Comparison of ENCODE assay signal across 8 cellular contexts in the genomic region with DNA sequence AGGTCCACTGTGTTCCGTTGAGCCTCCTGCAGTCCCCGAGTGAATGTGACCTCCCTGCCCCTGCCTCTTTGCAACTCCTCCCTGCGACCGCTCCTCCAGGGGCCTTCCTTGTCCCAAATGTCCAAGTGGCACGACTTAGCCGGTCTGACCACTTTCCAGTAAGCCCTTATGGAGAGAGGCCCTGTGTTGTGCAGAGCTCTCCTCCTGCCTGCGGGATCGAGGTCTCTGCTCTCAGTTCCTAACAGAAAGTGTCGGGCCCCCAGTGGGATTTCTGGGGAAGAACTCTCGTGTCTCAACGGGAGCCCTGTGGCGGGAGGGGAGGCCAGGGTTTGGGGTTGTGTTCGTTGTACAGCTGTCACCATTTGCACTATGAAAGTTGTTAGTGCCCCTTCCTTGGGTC.
A peak's percentile ranks its signal among the peaks of the same experiment; 100 is the strongest.
DNase-seq lines count a peak whose midpoint lies in the region; ATAC-seq and TF ChIP-seq lines count a peak whose summit lies in the region.

No MANE protein-coding gene starts in this region.

- DNase-seq in SK-N-SH = no peak
- no peak for DNase-seq in activated naive CD8-positive, alpha-beta T cell treated with anti-CD3 and anti-CD28 coated beads, Interleukin-2, amount 50 U/mL, for 24 hours
- no peak for DNase-seq in kidney epithelial cell (ENCODE audit: low read depth)
- DNase-seq in stimulated activated naive B cell treated with anti-CD40 and anti-IgM and Interleukin-4, amounts not matched to agents 10 μg/mL and 1 μg/mL and 100 μg/mL, for 72 hours = no peak
- DNase-seq in NCI-H146 (lab: John Stamatoyannopoulos, UW) = no peak
- no peak for DNase-seq in NCI-H524 treated with DMSO at 0.1 percent for 48 hours (lab: John Stamatoyannopoulos, UW)
- DNase-seq in NCI-H1417 treated with DMSO at 0.1 percent for 48 hours (lab: John Stamatoyannopoulos, UW) = no peak

- peaks cover 63% of the 10 kb centered on the region for H3K4me1 Mint-ChIP-seq in activated naive CD8-positive, alpha-beta T cell treated with anti-CD3 and anti-CD28 coated beads, Interleukin-2, amount 50 U/mL, for 24 hours
- peaks cover 61 to 71% of the 10 kb centered on the region in 2 donors for H3K4me1 Mint-ChIP-seq in stimulated activated naive B cell treated with anti-CD40 and anti-IgM and Interleukin-4, amounts not matched to agents 10 μg/mL and 1 μg/mL and 100 μg/mL, for 72 hours

- TF ChIP-seq RAD21 in SK-N-SH (IDR thresholded peaks at IDR 0.05; ENCODE audit: low read length) = no peak

- H3K4me2 ChIP-seq in SK-N-SH = peak overlapping the region; percentile 100

- H3K27ac Mint-ChIP-seq in activated naive CD8-positive, alpha-beta T cell treated with anti-CD3 and anti-CD28 coated beads, Interleukin-2, amount 50 U/mL, for 24 hours = peak overlapping the region; percentile 77
- H3K27ac Mint-ChIP-seq in stimulated activated naive B cell treated with anti-CD40 and anti-IgM and Interleukin-4, amounts not matched to agents 10 μg/mL and 1 μg/mL and 100 μg/mL, for 72 hours = no peak overlapping the region

- H3K4me3 ChIP-seq in SK-N-SH (ENCODE audit: low read depth in 2 of 2, low read length in 1 of 2) = peak overlapping the region; percentile 88 to 95; a peak in 3 of 4 replicates
- peak overlapping the region; percentile 62 for H3K4me3 ChIP-seq in kidney epithelial cell (ENCODE audit: low read depth, low read length)

- H3K9ac ChIP-seq in SK-N-SH = no peak overlapping the region

- peak overlapping the region in 1 of 2 experiments; percentile 100; a peak in 2 of 4 replicates for H3K27ac ChIP-seq in SK-N-SH (ENCODE audit: low read depth in 2 of 2, low read length in 1 of 2)

- WGBS in SK-N-SH (ENCODE audit: low lambda C conversion rate) = 77% methylated on average over 13 of the region's 13 CpGs

- H3K9me3 ChIP-seq in SK-N-SH = no peaks in the 10 kb centered on the region

- H3K4me3 Mint-ChIP-seq in activated naive CD8-positive, alpha-beta T cell treated with anti-CD3 and anti-CD28 coated beads, Interleukin-2, amount 50 U/mL, for 24 hours = peak overlapping the region; percentile 89
- peak overlapping the region; percentile 47 to 78 for H3K4me3 Mint-ChIP-seq in stimulated activated naive B cell treated with anti-CD40 and anti-IgM and Interleukin-4, amounts not matched to agents 10 μg/mL and 1 μg/mL and 100 μg/mL, for 72 hours

- no peaks in the 10 kb centered on the region for H3K36me3 ChIP-seq in SK-N-SH (replicated peaks in 1 of 2; ENCODE audit: control insufficient read depth in 1 of 2, insufficient read depth in 2 of 2, low read length in 1 of 2)
- H3K36me3 ChIP-seq in kidney epithelial cell (ENCODE audit: control insufficient read depth, insufficient read depth, low read length) = no peaks in the 10 kb centered on the region

- H3K4me1 ChIP-seq in SK-N-SH (ENCODE audit: control insufficient read depth in 1 of 2, insufficient read depth in 2 of 2, low read depth in 1 of 2, low read length in 1 of 2) = peaks cover 31 to 81% of the 10 kb centered on the region in 2 experiments

- H2AFZ ChIP-seq in SK-N-SH (ENCODE audit: low read depth) = no peak overlapping the region

- peaks cover 26% of the 10 kb centered on the region for H3F3A ChIP-seq in SK-N-SH (replicated peaks; ENCODE audit: insufficient read depth)

- CTCF ChIA-PET in SK-N-SH (lab: Yijun Ruan, JAX) = interaction anchor here (0.7 to 3.5 kb wide), 25 partner anchors 12 to 120 kb away, joined by 3 to 25 read pairs (median 5); no protein-coding TSS in a partner anchor

- no peaks in the 10 kb centered on the region for H3K9me3 Mint-ChIP-seq in activated naive CD8-positive, alpha-beta T cell treated with anti-CD3 and anti-CD28 coated beads, Interleukin-2, amount 50 U/mL, for 24 hours
- H3K9me3 Mint-ChIP-seq in stimulated activated naive B cell treated with anti-CD40 and anti-IgM and Interleukin-4, amounts not matched to agents 10 μg/mL and 1 μg/mL and 100 μg/mL, for 72 hours = no peaks in the 10 kb centered on the region

- TF ChIP-seq CTCF in SK-N-SH (IDR thresholded peaks at IDR 0.05) = no peak
- no peak for TF ChIP-seq CTCF in kidney epithelial cell (IDR thresholded peaks at IDR 0.05; ENCODE audit: insufficient read depth, low read length, poor library complexity, severe bottlenecking)

- H4K20me1 ChIP-seq in SK-N-SH (ENCODE audit: insufficient read depth) = peaks cover 56% of the 10 kb centered on the region

- no peaks in the 10 kb centered on the region for H3K9me2 ChIP-seq in SK-N-SH

- no peak for TF ChIP-seq EP300 in SK-N-SH (IDR thresholded peaks at IDR 0.05; ENCODE audit: borderline replicate concordance in 1 of 2, low read depth in 1 of 2, low read length in 1 of 2)

- peaks cover 68% of the 10 kb centered on the region for H3K79me2 ChIP-seq in SK-N-SH (ENCODE audit: insufficient read depth)

- no peaks in the 10 kb centered on the region for H3K27me3 Mint-ChIP-seq in activated naive CD8-positive, alpha-beta T cell treated with anti-CD3 and anti-CD28 coated beads, Interleukin-2, amount 50 U/mL, for 24 hours
- no peaks in the 10 kb centered on the region for H3K27me3 Mint-ChIP-seq in stimulated activated naive B cell treated with anti-CD40 and anti-IgM and Interleukin-4, amounts not matched to agents 10 μg/mL and 1 μg/mL and 100 μg/mL, for 72 hours

- POLR2A ChIA-PET in SK-N-SH (lab: Yijun Ruan, JAX) = interaction anchor here (0.9 to 6.6 kb wide), 13 partner anchors 12 to 583 kb away, joined by 3 to 44 read pairs (median 6); a partner anchor contains a TSS

- H3K27me3 ChIP-seq in SK-N-SH (ENCODE audit: insufficient read depth) (no peaks in the 10 kb centered on the region), kidney epithelial cell (ENCODE audit: control insufficient read depth, insufficient read depth, low read length) (no peaks in the 10 kb centered on the region)

- H3K36me3 Mint-ChIP-seq in activated naive CD8-positive, alpha-beta T cell treated with anti-CD3 and anti-CD28 coated beads, Interleukin-2, amount 50 U/mL, for 24 hours (ENCODE audit: low read depth) = no peaks in the 10 kb centered on the region
- H3K36me3 Mint-ChIP-seq in stimulated activated naive B cell treated with anti-CD40 and anti-IgM and Interleukin-4, amounts not matched to agents 10 μg/mL and 1 μg/mL and 100 μg/mL, for 72 hours = no peaks in the 10 kb centered on the region

- no peak for ATAC-seq in SK-N-SH treated with all-trans-retinoic acid at 6 μM for 48 hours
- ATAC-seq in activated naive CD8-positive, alpha-beta T cell treated with anti-CD3 and anti-CD28 coated beads, Interleukin-2, amount 50 U/mL, for 24 hours = no peak
- no peak for ATAC-seq in stimulated activated naive B cell treated with anti-CD40 and anti-IgM and Interleukin-4, amounts not matched to agents 10 μg/mL and 1 μg/mL and 100 μg/mL, for 72 hours (replicated peaks)

TF ChIP-seq in SK-N-SH, 30 proteins besides CTCF, POLR2A, EP300 and RAD21 (continues in another document):
- TF ChIP-seq EZH2phosphoT487 (IDR thresholded peaks at IDR 0.05; ENCODE audit: borderline replicate concordance, low read depth) (no peak), SMC3 (IDR thresholded peaks at IDR 0.05; ENCODE audit: low read depth, low read length) (no peak), TAF1 (IDR thresholded peaks at IDR 0.05; ENCODE audit: borderline replicate concordance, low read depth, low read length) (no peak), NFIC (IDR thresholded peaks at IDR 0.05; ENCODE audit: borderline replicate concordance) (no peak), POLR2AphosphoS5 (IDR thresholded peaks at IDR 0.05; ENCODE audit: low read depth, low read length) (no peak), SIN3A (IDR thresholded peaks at IDR 0.05; ENCODE audit: borderline replicate concordance, low read depth, low read length) (no peak)
- TF ChIP-seq, protein P1, sequence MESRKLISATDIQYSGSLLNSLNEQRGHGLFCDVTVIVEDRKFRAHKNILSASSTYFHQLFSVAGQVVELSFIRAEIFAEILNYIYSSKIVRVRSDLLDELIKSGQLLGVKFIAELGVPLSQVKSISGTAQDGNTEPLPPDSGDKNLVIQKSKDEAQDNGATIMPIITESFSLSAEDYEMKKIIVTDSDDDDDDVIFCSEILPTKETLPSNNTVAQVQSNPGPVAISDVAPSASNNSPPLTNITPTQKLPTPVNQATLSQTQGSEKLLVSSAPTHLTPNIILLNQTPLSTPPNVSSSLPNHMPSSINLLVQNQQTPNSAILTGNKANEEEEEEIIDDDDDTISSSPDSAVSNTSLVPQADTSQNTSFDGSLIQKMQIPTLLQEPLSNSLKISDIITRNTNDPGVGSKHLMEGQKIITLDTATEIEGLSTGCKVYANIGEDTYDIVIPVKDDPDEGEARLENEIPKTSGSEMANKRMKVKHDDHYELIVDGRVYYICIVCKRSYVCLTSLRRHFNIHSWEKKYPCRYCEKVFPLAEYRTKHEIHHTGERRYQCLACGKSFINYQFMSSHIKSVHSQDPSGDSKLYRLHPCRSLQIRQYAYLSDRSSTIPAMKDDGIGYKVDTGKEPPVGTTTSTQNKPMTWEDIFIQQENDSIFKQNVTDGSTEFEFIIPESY (IDR thresholded peaks at IDR 0.05; ENCODE audit: borderline replicate concordance, low read depth) = no peak

TF ChIP-seq in SK-N-SH treated with all-trans-retinoic acid at 6 μM for 48 hours, 23 proteins besides CTCF, POLR2A, EP300 and RAD21 (continues in another document):
- no peak for TF ChIP-seq ZFP30 (CRISPR knock-in tag; IDR thresholded peaks at IDR 0.05)
- TF ChIP-seq ZFP3 (CRISPR knock-in tag; IDR thresholded peaks at IDR 0.05) = no peak
- TF ChIP-seq ESRRG (CRISPR knock-in tag; IDR thresholded peaks at IDR 0.05) = no peak
- no peak for TF ChIP-seq OSR1 (CRISPR knock-in tag; IDR thresholded peaks at IDR 0.05)
- no peak for TF ChIP-seq TOX (CRISPR knock-in tag; IDR thresholded peaks at IDR 0.05; ENCODE audit: borderline replicate concordance)
- TF ChIP-seq, protein P2, sequence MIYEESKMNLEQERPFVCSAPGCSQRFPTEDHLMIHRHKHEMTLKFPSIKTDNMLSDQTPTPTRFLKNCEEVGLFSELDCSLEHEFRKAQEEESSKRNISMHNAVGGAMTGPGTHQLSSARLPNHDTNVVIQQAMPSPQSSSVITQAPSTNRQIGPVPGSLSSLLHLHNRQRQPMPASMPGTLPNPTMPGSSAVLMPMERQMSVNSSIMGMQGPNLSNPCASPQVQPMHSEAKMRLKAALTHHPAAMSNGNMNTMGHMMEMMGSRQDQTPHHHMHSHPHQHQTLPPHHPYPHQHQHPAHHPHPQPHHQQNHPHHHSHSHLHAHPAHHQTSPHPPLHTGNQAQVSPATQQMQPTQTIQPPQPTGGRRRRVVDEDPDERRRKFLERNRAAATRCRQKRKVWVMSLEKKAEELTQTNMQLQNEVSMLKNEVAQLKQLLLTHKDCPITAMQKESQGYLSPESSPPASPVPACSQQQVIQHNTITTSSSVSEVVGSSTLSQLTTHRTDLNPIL (CRISPR knock-in tag; IDR thresholded peaks at IDR 0.05; ENCODE audit: low read depth) = no peak
- no peak for TF ChIP-seq ZNF8 (CRISPR knock-in tag; IDR thresholded peaks at IDR 0.05)
- no peak for TF ChIP-seq GLIS3 (CRISPR knock-in tag; IDR thresholded peaks at IDR 0.05)
- TF ChIP-seq BACH2 (CRISPR knock-in tag; IDR thresholded peaks at IDR 0.05; ENCODE audit: borderline replicate concordance) = no peak
